8 cellular contexts compared by ENCODE assay signal in genomic region chr2:96764253-96764637, GRCh38. TPM values are rescaled to one million over a fixed set of nuclear protein-coding genes. Genes with fewer than 3 reads are reported as not detected.
DNase-seq lines count a peak whose midpoint lies in the region; ATAC-seq and TF ChIP-seq lines count a peak whose summit lies in the region.

No MANE protein-coding gene starts in this region.

- peak overlapping the region; percentile 21 for H3K4me2 ChIP-seq in mesendoderm (ENCODE audit: low read length)

- H3K18ac ChIP-seq in mesendoderm (ENCODE audit: low read length), result no peak overlapping the region

- no peak overlapping the region for H3K23ac ChIP-seq in mesendoderm (ENCODE audit: low read length)

- no peak overlapping the region for H3K4ac ChIP-seq in mesendoderm (ENCODE audit: low read depth, low read length)

- peaks cover 25% of the 10 kb centered on the region for H3K79me1 ChIP-seq in mesendoderm (ENCODE audit: low read length)

- H3K4me1 ChIP-seq in mesendoderm (ENCODE audit: control insufficient read depth, low read depth, low read length) (peaks cover 18% of the 10 kb centered on the region), vagina (peaks cover 56% of the 10 kb centered on the region)

- peak overlapping the region; percentile 65 for H3K56ac ChIP-seq in mesendoderm (ENCODE audit: low read length)

- H3K4me3 ChIP-seq in mesendoderm (ENCODE audit: low read length) (no peak overlapping the region), vagina (peak overlapping the region; percentile 67 to 95)

- H3K27ac ChIP-seq in C4-2B (peak overlapping the region; percentile 86), mesendoderm (ENCODE audit: low read depth, low read length) (no peak overlapping the region), vagina (peak overlapping the region; percentile 79)

- POLR2A ChIA-PET in activated naive CD8-positive, alpha-beta T cell treated with anti-CD3 and anti-CD28 coated beads, Interleukin-2, amount 10 ng/mL, durations not matched to agents 7 days and 5 days (lab: Charles Lee), result interaction anchor here (1.5 kb wide), 1 partner anchor 199 kb away, joined by 4 read pairs; no protein-coding TSS in a partner anchor

- DNase-seq in activated naive CD8-positive, alpha-beta T cell treated with anti-CD3 and anti-CD28 coated beads, Interleukin-2, amount 10 ng/mL, durations not matched to agents 7 days and 5 days, result no peak
- DNase-seq in mesendoderm, result peak; percentile 57
- no peak for DNase-seq in vagina (ENCODE audit: extremely low spot score in 2 of 2)
- no peak for DNase-seq in NCI-H2196 (lab: John Stamatoyannopoulos, UW; ENCODE audit: unreplicated experiment)
- DNase-seq in NCI-H1694 (lab: John Stamatoyannopoulos, UW), result no peak

- H3K27ac Mint-ChIP-seq in IgD-negative memory B cell, result peak overlapping the region; percentile 24 to 84 (median 50)
- H3K27ac Mint-ChIP-seq in activated naive CD8-positive, alpha-beta T cell treated with anti-CD3 and anti-CD28 coated beads, Interleukin-2, amount 10 ng/mL, durations not matched to agents 7 days and 5 days, result no peak overlapping the region

- no peak for ATAC-seq in activated naive CD8-positive, alpha-beta T cell treated with anti-CD3 and anti-CD28 coated beads, Interleukin-2, amount 10 ng/mL, durations not matched to agents 7 days and 5 days (ENCODE audit: low read depth)
- ATAC-seq in HG03521 (IDR thresholded peaks at IDR 0.05; ENCODE audit: unreplicated experiment), result no peak

- H2BK15ac ChIP-seq in mesendoderm (replicated peaks; ENCODE audit: low read depth), result no peak overlapping the region

- H4K5ac ChIP-seq in mesendoderm (ENCODE audit: low read length), result no peak overlapping the region

- no peak for TF ChIP-seq CTCF in C4-2B (conservative IDR thresholded peaks at IDR 0.05)
- no peak for TF ChIP-seq CTCF in vagina (IDR thresholded peaks at IDR 0.05)

- H3K4me3 Mint-ChIP-seq in IgD-negative memory B cell, result peak overlapping the region; percentile 88 to 97 (median 93)
- peak overlapping the region; percentile 85 for H3K4me3 Mint-ChIP-seq in activated naive CD8-positive, alpha-beta T cell treated with anti-CD3 and anti-CD28 coated beads, Interleukin-2, amount 10 ng/mL, durations not matched to agents 7 days and 5 days

- H4K8ac ChIP-seq in mesendoderm (ENCODE audit: low read depth, low read length), result no peak overlapping the region

- H2AK5ac ChIP-seq in mesendoderm (ENCODE audit: low read length), result peak overlapping the region; percentile 79

- no CpG with 5 or more reads among the region's 8 CpGs for WGBS in mesendoderm (ENCODE audit: extremely low coverage, insufficient coverage, low lambda C conversion rate)

- peaks cover 8% of the 10 kb centered on the region for H3K36me3 Mint-ChIP-seq in IgD-negative memory B cell
- no peaks in the 10 kb centered on the region for H3K36me3 Mint-ChIP-seq in activated naive CD8-positive, alpha-beta T cell treated with anti-CD3 and anti-CD28 coated beads, Interleukin-2, amount 10 ng/mL, durations not matched to agents 7 days and 5 days

- no peaks in the 10 kb centered on the region for H3K79me2 ChIP-seq in mesendoderm (ENCODE audit: control insufficient read depth, insufficient read depth, low read length)

- no peak for TF ChIP-seq POLR2A in vagina (IDR thresholded peaks at IDR 0.05)

- H3K27me3 ChIP-seq in mesendoderm (ENCODE audit: insufficient read depth, low read length, poor library complexity), result no peaks in the 10 kb centered on the region
- H3K27me3 ChIP-seq in vagina, result no peaks in the 10 kb centered on the region

- H3K9ac ChIP-seq in mesendoderm (ENCODE audit: low read length), result peak overlapping the region; percentile 52

- H2BK120ac ChIP-seq in mesendoderm (ENCODE audit: low read depth, low read length), result no peak overlapping the region

- intact Hi-C loops in vagina (cut with DNase I), result loop anchor here (5.0 to 10.0 kb wide), 3 partner anchors 53 to 227 kb away; partner anchors contain the start of genes ARID5A, CNNM3 and KANSL3

- H3K36me3 ChIP-seq in mesendoderm (ENCODE audit: control insufficient read depth, insufficient read depth, low read length) (no peaks in the 10 kb centered on the region), vagina (no peaks in the 10 kb centered on the region)

- no peaks in the 10 kb centered on the region for H3K9me3 ChIP-seq in vagina

- H2BK5ac ChIP-seq in mesendoderm (ENCODE audit: low read length), result no peak overlapping the region

- no peaks in the 10 kb centered on the region for H3K9me3 Mint-ChIP-seq in IgD-negative memory B cell
- H3K9me3 Mint-ChIP-seq in activated naive CD8-positive, alpha-beta T cell treated with anti-CD3 and anti-CD28 coated beads, Interleukin-2, amount 10 ng/mL, durations not matched to agents 7 days and 5 days, result no peaks in the 10 kb centered on the region

- no peaks in the 10 kb centered on the region for H3K27me3 Mint-ChIP-seq in IgD-negative memory B cell
- no peaks in the 10 kb centered on the region for H3K27me3 Mint-ChIP-seq in activated naive CD8-positive, alpha-beta T cell treated with anti-CD3 and anti-CD28 coated beads, Interleukin-2, amount 10 ng/mL, durations not matched to agents 7 days and 5 days

- H3K4me1 Mint-ChIP-seq in IgD-negative memory B cell, result peaks cover 46 to 66% (median 55%) of the 10 kb centered on the region in 3 donors
- peaks cover 42% of the 10 kb centered on the region for H3K4me1 Mint-ChIP-seq in activated naive CD8-positive, alpha-beta T cell treated with anti-CD3 and anti-CD28 coated beads, Interleukin-2, amount 10 ng/mL, durations not matched to agents 7 days and 5 days

RNA-seq across cellular contexts. Expression of gene CNNM4, which starts 3.5 kb away (rescaled TPM):
- polyA plus RNA-seq in IgD-negative memory B cell, result 7.9 TPM
- 1 to 10 TPM; 6.9 to 7.9 TPM for total RNA-seq in activated naive CD8-positive, alpha-beta T cell treated with anti-CD3 and anti-CD28 coated beads, Interleukin-2, amount 10 ng/mL, durations not matched to agents 7 days and 5 days
- 8.3 TPM for polyA plus RNA-seq in mesendoderm (2013, experiment 1 of 2)
- polyA plus RNA-seq in mesendoderm (2013, experiment 2 of 2), result 7.8 TPM
- total RNA-seq in vagina, result 8.3 TPM

RNA-seq across cellular contexts. Expression of gene LMAN2L, which starts 24.4 kb away (rescaled TPM):
- polyA plus RNA-seq in IgD-negative memory B cell, result 19.1 TPM
- 1 to 10 TPM; 7.2 to 7.3 TPM for total RNA-seq in activated naive CD8-positive, alpha-beta T cell treated with anti-CD3 and anti-CD28 coated beads, Interleukin-2, amount 10 ng/mL, durations not matched to agents 7 days and 5 days
- 12.4 TPM for polyA plus RNA-seq in mesendoderm (2013, experiment 1 of 2)
- 12.0 TPM for polyA plus RNA-seq in mesendoderm (2013, experiment 2 of 2)
- total RNA-seq in vagina, result 13.0 TPM

RNA-seq across cellular contexts. Expression of gene CNNM3, which starts 51.8 kb away (rescaled TPM):
- polyA plus RNA-seq in IgD-negative memory B cell, result 3.5 TPM
- 10 to 100 TPM; 34.6 to 34.7 TPM for total RNA-seq in activated naive CD8-positive, alpha-beta T cell treated with anti-CD3 and anti-CD28 coated beads, Interleukin-2, amount 10 ng/mL, durations not matched to agents 7 days and 5 days
- 10.9 TPM for polyA plus RNA-seq in mesendoderm (2013, experiment 1 of 2)
- 10.7 TPM for polyA plus RNA-seq in mesendoderm (2013, experiment 2 of 2)
- total RNA-seq in vagina, result 16.5 TPM
